ENCODE assay signal across 16 cellular contexts in genomic region chrX:63656871-63657580, GRCh38.
DNase-seq lines count a peak whose midpoint lies in the region; ATAC-seq and TF ChIP-seq lines count a peak whose summit lies in the region.
"Had no signal": no experiment of that assay in that cellular context is flagged by ENCODE, and none has a peak within 500 bp of the region (broad histone marks: within the 10 kb centered on the region; RNA-seq: fewer than 3 reads in every experiment).

No MANE protein-coding gene starts in this region.

- no peak overlapping the region for H3K18ac ChIP-seq in trophoblast cell (ENCODE audit: low read length)

- no peak overlapping the region for H4K8ac ChIP-seq in trophoblast cell (ENCODE audit: low read depth, low read length)

- H2AFZ ChIP-seq in trophoblast cell (ENCODE audit: insufficient read depth, low read length, poor library complexity): no peak overlapping the region

- H3K9me3 ChIP-seq in trophoblast cell (ENCODE audit: insufficient read depth, low read depth, low read length): no peaks in the 10 kb centered on the region
- no peaks in the 10 kb centered on the region for H3K9me3 ChIP-seq in upper lobe of right lung
- H3K9me3 ChIP-seq: adrenal gland had no signal

- intact Hi-C loops in upper lobe of right lung (cut with DNase I): no loop called here

- no peak overlapping the region for H3K4me2 ChIP-seq in trophoblast cell (ENCODE audit: low read length)

- DNase-seq in EL: peak; percentile 86
- DNase-seq in RPMI7951 (ENCODE audit: low read depth): peak; percentile 66
- DNase-seq in fibroblast of gingiva (ENCODE audit: low read depth): peak; percentile 13
- DNase-seq in trophoblast cell: peak; percentile 59 to 68
- no peak for DNase-seq in upper lobe of right lung
- no peak for DNase-seq in SW480 (ENCODE audit: low spot score)
- no peak for DNase-seq in NCI-H2227 (lab: John Stamatoyannopoulos, UW; ENCODE audit: unreplicated experiment)
- DNase-seq: activated T-cell treated with anti-CD3 and anti-CD28 coated beads, Interleukin-2, amount 50 U/mL, for 4 hours; CD4-positive, CD25-positive, alpha-beta regulatory T cell; NCI-H187 treated with DMSO at 0.1 percent for 48 hours; stimulated activated CD4-positive, alpha-beta T cell treated with anti-CD3 and anti-CD28 coated beads, Interleukin-4, amount 100 ng/mL, for 1 hour; stimulated activated naive CD4-positive, alpha-beta T cell treated with Interleukin-2 at 50 U/mL for 16 hours had no signal

- ATAC-seq in upper lobe of right lung: no peak
- ATAC-seq in GM18861 (IDR thresholded peaks at IDR 0.05; ENCODE audit: unreplicated experiment): no peak
- ATAC-seq: activated CD4-positive, CD25-positive, alpha-beta regulatory T cell treated with anti-CD3 and anti-CD28 coated beads, Interleukin-2, amount 50 U/mL, for 24 hours; activated T-cell treated with anti-CD3 and anti-CD28 coated beads, Interleukin-2, amount 50 U/mL, for 4 hours; K562 had no signal

- H2BK120ac ChIP-seq in trophoblast cell (ENCODE audit: insufficient read depth, low read length, poor library complexity): no peak overlapping the region

- no peak overlapping the region for H3K27ac ChIP-seq in trophoblast cell (ENCODE audit: low read depth, low read length)
- H3K27ac ChIP-seq in upper lobe of right lung: no peak overlapping the region
- H3K27ac ChIP-seq: adrenal gland had no signal

- no peak overlapping the region for H3K4ac ChIP-seq in trophoblast cell (ENCODE audit: low read depth, low read length)

- no peak overlapping the region for H4K12ac ChIP-seq in trophoblast cell (ENCODE audit: low read depth, low read length)

- H3K79me2 ChIP-seq in trophoblast cell (ENCODE audit: control insufficient read depth, insufficient read depth, low read length, poor library complexity): no peaks in the 10 kb centered on the region

- no peak overlapping the region for H2AK5ac ChIP-seq in trophoblast cell (ENCODE audit: low read length)

- no CpG with 5 or more reads among the region's 5 CpGs for WGBS in trophoblast cell (ENCODE audit: extremely low coverage, insufficient coverage, insufficient read length)

- no peak overlapping the region for H3K23ac ChIP-seq in trophoblast cell (ENCODE audit: low read length)

- H4K91ac ChIP-seq in trophoblast cell (ENCODE audit: low read depth, low read length): no peak overlapping the region

- H3K79me1 ChIP-seq in trophoblast cell (ENCODE audit: low read length): no peaks in the 10 kb centered on the region

- H3K36me3 ChIP-seq in trophoblast cell (ENCODE audit: control insufficient read depth in 1 of 2, insufficient read depth in 2 of 2, low read length in 2 of 2): no peaks in the 10 kb centered on the region
- H3K36me3 ChIP-seq in upper lobe of right lung: peaks cover 3% of the 10 kb centered on the region
- H3K36me3 ChIP-seq: adrenal gland had no signal

- no peak for TF ChIP-seq CTCF in upper lobe of right lung (IDR thresholded peaks at IDR 0.05)

- H3K14ac ChIP-seq in trophoblast cell (ENCODE audit: low read length): no peak overlapping the region

- H2BK5ac ChIP-seq in trophoblast cell (ENCODE audit: low read depth, low read length, poor library complexity): no peak overlapping the region

- H3K27me3 ChIP-seq in trophoblast cell (ENCODE audit: insufficient read depth, low read length): no peaks in the 10 kb centered on the region
- no peaks in the 10 kb centered on the region for H3K27me3 ChIP-seq in upper lobe of right lung
- H3K27me3 ChIP-seq: adrenal gland had no signal

- no peak overlapping the region for H2BK12ac ChIP-seq in trophoblast cell (ENCODE audit: low read length)

- H3K4me3 ChIP-seq in trophoblast cell (ENCODE audit: low read depth, low read length): no peak overlapping the region
- no peak overlapping the region for H3K4me3 ChIP-seq in upper lobe of right lung
- H3K4me3 ChIP-seq: adrenal gland, K562 had no signal

- no peak overlapping the region for H3K9ac ChIP-seq in trophoblast cell (ENCODE audit: low read length)

- H3K4me1 ChIP-seq in trophoblast cell (ENCODE audit: control insufficient read depth in 1 of 2, insufficient read depth in 2 of 2, low read length in 2 of 2) (no peaks in the 10 kb centered on the region), upper lobe of right lung (no peaks in the 10 kb centered on the region)
- H3K4me1 ChIP-seq: adrenal gland had no signal

Comparison
In these comparisons a context has a peak if more than half of its experiments do, and no peak if none do; other contexts are left out.
1. DNase-seq: peak in EL (single experiment), RPMI7951 (single experiment), fibroblast of gingiva (single experiment) and trophoblast cell (2 of 2); none in upper lobe of right lung (single experiment), SW480 (single experiment) and NCI-H2227 (single experiment).